8 cellular contexts compared by ENCODE assay signal in genomic region chr18:36829362-36830140, GRCh38. TPM values are rescaled to one million over a fixed set of nuclear protein-coding genes. Genes with fewer than 3 reads are reported as not detected.
A peak's percentile ranks its signal among the peaks of the same experiment; 100 is the strongest.
DNase-seq lines count a peak whose midpoint lies in the region; ATAC-seq and TF ChIP-seq lines count a peak whose summit lies in the region.

No MANE protein-coding gene starts in this region.

- WGBS in H9 (ENCODE audit: extremely low coverage, insufficient read length, low lambda C conversion rate): no CpG with 5 or more reads among the region's 17 CpGs
- WGBS in esophagus muscularis mucosa: 19% methylated on average over 16 of the region's 17 CpGs

- H3K27ac Mint-ChIP-seq in H9 (peak overlapping the region in 1 of 3 experiments; percentile 4; a peak in 1 of 7 replicates), neural progenitor cell (peak overlapping the region; percentile 34)

- no peaks in the 10 kb centered on the region for H3K4me1 ChIP-seq in H9 (ENCODE audit: insufficient read depth, low read length)
- peaks cover 15 to 30% (median 24%) of the 10 kb centered on the region in 4 donors for H3K4me1 ChIP-seq in esophagus muscularis mucosa
- H3K4me1 ChIP-seq in neural progenitor cell: peaks cover 3% of the 10 kb centered on the region

- no peaks in the 10 kb centered on the region for H3K27me3 Mint-ChIP-seq in H9 (ENCODE audit: low read depth)
- peaks cover 2% of the 10 kb centered on the region for H3K27me3 Mint-ChIP-seq in neural progenitor cell (ENCODE audit: insufficient read depth, low read depth)

- no peaks in the 10 kb centered on the region for H3K36me3 ChIP-seq in esophagus muscularis mucosa
- H3K36me3 ChIP-seq in neural progenitor cell: peaks cover 4% of the 10 kb centered on the region

- H3K4me3 Mint-ChIP-seq in H9: peak overlapping the region; percentile 98 to 99
- peak overlapping the region; percentile 89 for H3K4me3 Mint-ChIP-seq in neural progenitor cell

- H3K27me3 ChIP-seq in H9 (ENCODE audit: insufficient read depth, low read length): no peaks in the 10 kb centered on the region
- H3K27me3 ChIP-seq in esophagus muscularis mucosa: no peaks in the 10 kb centered on the region
- H3K27me3 ChIP-seq in neural progenitor cell: no peaks in the 10 kb centered on the region

- H2BK5ac ChIP-seq in H9 (ENCODE audit: insufficient read length, low read length): no peak overlapping the region

- H3K14ac ChIP-seq in H9 (ENCODE audit: insufficient read depth, low read length): no peak overlapping the region

- no peaks in the 10 kb centered on the region for H3K79me2 ChIP-seq in H9 (ENCODE audit: insufficient read depth, low read length)
- H3K79me2 ChIP-seq in neural progenitor cell (ENCODE audit: low read depth): peaks cover 48% of the 10 kb centered on the region

- no peaks in the 10 kb centered on the region for H3K9me3 Mint-ChIP-seq in H9
- H3K9me3 Mint-ChIP-seq in neural progenitor cell: peaks cover 8% of the 10 kb centered on the region

- no peak overlapping the region for H2AK5ac ChIP-seq in H9 (ENCODE audit: insufficient read length, low read length)

- no peak for TF ChIP-seq EP300 in esophagus muscularis mucosa (IDR thresholded peaks at IDR 0.05)

- H4K8ac ChIP-seq in H9 (replicated peaks; ENCODE audit: insufficient read length, low read depth, low read length): no peak overlapping the region

- no peak overlapping the region for H2BK120ac ChIP-seq in H9 (ENCODE audit: low read depth, low read length, poor library complexity, severe bottlenecking)

- H2BK15ac ChIP-seq in H9 (ENCODE audit: low read depth, low read length): no peak overlapping the region

- H3K9me3 ChIP-seq in H9 (ENCODE audit: control insufficient read depth, low read depth, low read length) (no peaks in the 10 kb centered on the region), esophagus muscularis mucosa (no peaks in the 10 kb centered on the region), neural progenitor cell (ENCODE audit: low read depth) (no peaks in the 10 kb centered on the region)

- no peak overlapping the region for H3K23ac ChIP-seq in H9 (ENCODE audit: insufficient read length, low read depth, low read length)

- H2BK20ac ChIP-seq in H9 (ENCODE audit: low read depth, low read length, poor library complexity, severe bottlenecking): no peak overlapping the region

- no peak overlapping the region for H3K4ac ChIP-seq in H9 (ENCODE audit: low read depth, low read length)

- no peak overlapping the region for H2BK12ac ChIP-seq in H9 (ENCODE audit: insufficient read length, low read depth, low read length)

- H3F3A ChIP-seq in neural progenitor cell (ENCODE audit: low read depth): peaks cover 23% of the 10 kb centered on the region

- peak; percentile 29 for DNase-seq in AG08396 (ENCODE audit: low spot score)
- DNase-seq in H9: no peak
- no peak for DNase-seq in esophagus muscularis mucosa (ENCODE audit: extremely low spot score)
- peak; percentile 70 for DNase-seq in neural progenitor cell (ENCODE audit: low spot score)
- no peak for DNase-seq in activated CD4-positive, alpha-beta T cell treated with anti-CD3 and anti-CD28 coated beads, Interleukin-2, amount 50 U/mL, for 1 hour

- ATAC-seq in SK-N-SH treated with all-trans-retinoic acid at 6 μM for 48 hours: peak; percentile 2
- no peak for ATAC-seq in HG03159 (IDR thresholded peaks at IDR 0.05; ENCODE audit: unreplicated experiment)
- no peak for ATAC-seq in HG02852 (IDR thresholded peaks at IDR 0.05; ENCODE audit: unreplicated experiment)

- no peak overlapping the region for H3K27ac ChIP-seq in H9 (ENCODE audit: insufficient read length, low read depth, low read length)
- peak overlapping the region; percentile 80 to 88 (median 84) for H3K27ac ChIP-seq in esophagus muscularis mucosa (replicated peaks in 1 of 4)
- no peak overlapping the region for H3K27ac ChIP-seq in neural progenitor cell

- H3K18ac ChIP-seq in H9 (ENCODE audit: insufficient read length, low read depth, low read length): no peak overlapping the region

- H4K20me1 ChIP-seq in H9 (ENCODE audit: control insufficient read depth, insufficient read depth, insufficient read length): no peaks in the 10 kb centered on the region
- no peaks in the 10 kb centered on the region for H4K20me1 ChIP-seq in neural progenitor cell (ENCODE audit: low read depth)

- no peak overlapping the region for H3T11ph ChIP-seq in H9 (ENCODE audit: low read length)

- TF ChIP-seq POLR2A in esophagus muscularis mucosa (IDR thresholded peaks at IDR 0.05; ENCODE audit: low read depth): no peak

- H2AFZ ChIP-seq in H9 (ENCODE audit: low read length): no peak overlapping the region
- H2AFZ ChIP-seq in neural progenitor cell (replicated peaks): peak overlapping the region; percentile 96

- H3K36me3 Mint-ChIP-seq in H9 (ENCODE audit: insufficient read depth in 1 of 3, low read depth in 3 of 3): peaks cover 6 to 25% (median 6%) of the 10 kb centered on the region in 3 experiments
- peaks cover 15% of the 10 kb centered on the region for H3K36me3 Mint-ChIP-seq in neural progenitor cell

- H3K79me1 ChIP-seq in H9 (ENCODE audit: insufficient read depth, low read depth, low read length, poor library complexity, severe bottlenecking): peaks cover 3% of the 10 kb centered on the region

- peaks cover 18 to 20% of the 10 kb centered on the region in 2 experiments for H3K4me1 Mint-ChIP-seq in H9
- H3K4me1 Mint-ChIP-seq in neural progenitor cell: peaks cover 27% of the 10 kb centered on the region

- H3K23me2 ChIP-seq in H9 (ENCODE audit: insufficient read length, low read depth, low read length, poor library complexity, severe bottlenecking): no peaks in the 10 kb centered on the region

- H3K56ac ChIP-seq in H9 (ENCODE audit: insufficient read length, low read depth, low read length): no peak overlapping the region

- H3K4me2 ChIP-seq in H9 (ENCODE audit: insufficient read depth, insufficient read length, low read length) (peak overlapping the region; percentile 68), neural progenitor cell (peak overlapping the region; percentile 76)

- no peak overlapping the region for H4K91ac ChIP-seq in H9 (ENCODE audit: insufficient read length, low read depth, low read length)

- H4K5ac ChIP-seq in H9 (ENCODE audit: insufficient read length, low read depth, low read length): no peak overlapping the region

- intact Hi-C loops in esophagus muscularis mucosa (cut with DNase I): no loop called here

- H3K9ac ChIP-seq in H9 (ENCODE audit: extremely low read depth, insufficient read length, low read length): peak overlapping the region; percentile 51
- H3K9ac ChIP-seq in neural progenitor cell: no peak overlapping the region

- H3K4me3 ChIP-seq in esophagus muscularis mucosa (peak overlapping the region; percentile 69 to 85 (median 78)), neural progenitor cell (peak overlapping the region; percentile 83)

- TF ChIP-seq CTCF in H9 (conservative IDR thresholded peaks at IDR 0.05) (peak; percentile 20; the same call in 1 of the 3 replicates), esophagus muscularis mucosa (IDR thresholded peaks at IDR 0.05) (no peak), neural progenitor cell (IDR thresholded peaks at IDR 0.05) (no peak)

TF ChIP-seq in SK-N-SH treated with all-trans-retinoic acid at 6 μM for 48 hours, 23 proteins besides CTCF, POLR2A, EP300 and RAD21:
- TF ChIP-seq SNAI2 (CRISPR knock-in tag; IDR thresholded peaks at IDR 0.05) (0 out of 2 replicates have a peak, but pooled peaks have one; percentile 1), CSRNP3 (CRISPR knock-in tag; IDR thresholded peaks at IDR 0.05) (no peak)
TF ChIP-seq in SK-N-SH treated with all-trans-retinoic acid at 6 μM for 48 hours: peak in this region for 1.

RNA-seq across cellular contexts. Expression of gene KIAA1328, which starts 0.6 kb away (rescaled TPM):
- total RNA-seq in H9 (2021) (4.9 and 5.8 TPM in 2 replicates), esophagus muscularis mucosa (10 to 100 TPM; 12.3 to 16.6 (median 13.1) TPM), neural progenitor cell (ENCODE audit: low replicate concordance) (11.5 and 15.0 TPM in 2 replicates)

RNA-seq across cellular contexts. Expression of gene TPGS2, which starts 0.7 kb away (rescaled TPM):
- total RNA-seq in H9 (2021) (139 and 147 TPM in 2 replicates), esophagus muscularis mucosa (100 to 1,000 TPM in 2 of 4 donors, 10 to 100 TPM in 2; 74.3 to 117 (median 91.5) TPM), neural progenitor cell (ENCODE audit: low replicate concordance) (262 and 301 TPM in 2 replicates)

Comparison
In these comparisons a context has a peak if more than half of its experiments do, and no peak if none do; other contexts are left out.
1. DNase-seq: peak in AG08396 (single experiment) and neural progenitor cell (single experiment); none in H9 (single experiment), esophagus muscularis mucosa (single experiment) and activated CD4-positive, alpha-beta T cell treated with anti-CD3 and anti-CD28 coated beads, Interleukin-2, amount 50 U/mL, for 1 hour (single experiment).
2. H3K27ac ChIP-seq: peak in esophagus muscularis mucosa (4 of 4); none in H9 (single experiment) and neural progenitor cell (single experiment).